ENCODE assay signal across 1 cellular context in the genomic region with DNA sequence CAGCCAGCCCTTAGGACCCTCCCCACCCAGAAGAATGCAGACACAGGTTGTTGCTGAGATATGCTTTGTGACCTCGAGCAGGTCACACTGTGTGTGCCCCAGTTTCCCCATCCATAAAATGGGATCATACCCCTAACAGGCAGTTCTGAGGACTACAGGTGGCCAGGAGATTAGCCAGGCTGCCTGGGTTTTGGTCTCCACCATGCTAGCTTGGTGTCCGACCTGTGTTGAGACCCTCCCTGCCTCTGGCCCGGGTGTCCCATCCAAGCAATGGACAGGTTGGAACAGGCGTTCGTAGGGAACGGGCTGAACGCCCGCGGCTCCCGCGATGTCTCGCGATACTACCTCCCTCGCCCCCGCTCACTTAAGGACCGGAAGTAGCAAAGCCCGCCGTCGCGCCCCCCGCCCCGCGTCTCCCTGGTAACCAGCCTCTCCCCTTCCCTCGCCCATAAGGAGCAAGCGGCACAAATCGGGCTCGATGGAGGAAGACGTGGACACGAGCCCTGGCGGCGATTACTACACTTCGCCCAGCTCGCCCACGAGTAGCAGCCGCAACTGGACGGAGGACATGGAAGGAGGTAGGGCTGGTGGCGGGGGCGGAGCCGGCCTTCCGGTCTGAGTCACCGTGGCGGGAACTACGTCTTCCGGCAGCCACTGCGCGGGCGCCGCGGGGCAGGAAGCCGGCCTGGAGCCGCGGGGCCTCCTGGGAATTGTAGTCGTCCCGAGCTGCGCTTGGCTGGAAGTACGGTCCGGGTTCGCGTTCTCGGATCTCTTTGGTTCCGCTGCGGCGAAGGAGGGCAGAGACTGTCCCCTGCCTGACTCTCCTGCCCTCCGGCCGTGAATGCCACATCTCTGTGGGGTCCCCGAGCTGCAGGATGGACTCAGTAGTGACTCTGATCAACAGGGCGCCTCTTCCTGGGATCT.
A peak's percentile ranks its signal among the peaks of the same experiment; 100 is the strongest.
TF ChIP-seq lines count a peak whose summit lies in the region.

No MANE protein-coding gene starts in this region.

TF ChIP-seq in K562, 482 proteins besides CTCF, POLR2A, EP300 and RAD21 (continued from another document and continues in another):
- TF ChIP-seq, protein P1, sequence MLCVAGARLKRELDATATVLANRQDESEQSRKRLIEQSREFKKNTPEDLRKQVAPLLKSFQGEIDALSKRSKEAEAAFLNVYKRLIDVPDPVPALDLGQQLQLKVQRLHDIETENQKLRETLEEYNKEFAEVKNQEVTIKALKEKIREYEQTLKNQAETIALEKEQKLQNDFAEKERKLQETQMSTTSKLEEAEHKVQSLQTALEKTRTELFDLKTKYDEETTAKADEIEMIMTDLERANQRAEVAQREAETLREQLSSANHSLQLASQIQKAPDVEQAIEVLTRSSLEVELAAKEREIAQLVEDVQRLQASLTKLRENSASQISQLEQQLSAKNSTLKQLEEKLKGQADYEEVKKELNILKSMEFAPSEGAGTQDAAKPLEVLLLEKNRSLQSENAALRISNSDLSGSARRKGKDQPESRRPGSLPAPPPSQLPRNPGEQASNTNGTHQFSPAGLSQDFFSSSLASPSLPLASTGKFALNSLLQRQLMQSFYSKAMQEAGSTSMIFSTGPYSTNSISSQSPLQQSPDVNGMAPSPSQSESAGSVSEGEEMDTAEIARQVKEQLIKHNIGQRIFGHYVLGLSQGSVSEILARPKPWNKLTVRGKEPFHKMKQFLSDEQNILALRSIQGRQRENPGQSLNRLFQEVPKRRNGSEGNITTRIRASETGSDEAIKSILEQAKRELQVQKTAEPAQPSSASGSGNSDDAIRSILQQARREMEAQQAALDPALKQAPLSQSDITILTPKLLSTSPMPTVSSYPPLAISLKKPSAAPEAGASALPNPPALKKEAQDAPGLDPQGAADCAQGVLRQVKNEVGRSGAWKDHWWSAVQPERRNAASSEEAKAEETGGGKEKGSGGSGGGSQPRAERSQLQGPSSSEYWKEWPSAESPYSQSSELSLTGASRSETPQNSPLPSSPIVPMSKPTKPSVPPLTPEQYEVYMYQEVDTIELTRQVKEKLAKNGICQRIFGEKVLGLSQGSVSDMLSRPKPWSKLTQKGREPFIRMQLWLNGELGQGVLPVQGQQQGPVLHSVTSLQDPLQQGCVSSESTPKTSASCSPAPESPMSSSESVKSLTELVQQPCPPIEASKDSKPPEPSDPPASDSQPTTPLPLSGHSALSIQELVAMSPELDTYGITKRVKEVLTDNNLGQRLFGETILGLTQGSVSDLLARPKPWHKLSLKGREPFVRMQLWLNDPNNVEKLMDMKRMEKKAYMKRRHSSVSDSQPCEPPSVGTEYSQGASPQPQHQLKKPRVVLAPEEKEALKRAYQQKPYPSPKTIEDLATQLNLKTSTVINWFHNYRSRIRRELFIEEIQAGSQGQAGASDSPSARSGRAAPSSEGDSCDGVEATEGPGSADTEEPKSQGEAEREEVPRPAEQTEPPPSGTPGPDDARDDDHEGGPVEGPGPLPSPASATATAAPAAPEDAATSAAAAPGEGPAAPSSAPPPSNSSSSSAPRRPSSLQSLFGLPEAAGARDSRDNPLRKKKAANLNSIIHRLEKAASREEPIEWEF (CRISPR knock-in tag; IDR thresholded peaks at IDR 0.05), result no peak
- TF ChIP-seq RFX5 (IDR thresholded peaks at IDR 0.05; ENCODE audit: low read depth, low read length) (no peak), POLR2B (IDR thresholded peaks at IDR 0.05; ENCODE audit: low read depth, partially characterized antibody) (peak; percentile 68), PTTG1 (tag; IDR thresholded peaks at IDR 0.05; ENCODE audit: low read depth) (no peak), THRAP3 (IDR thresholded peaks at IDR 0.05; ENCODE audit: borderline replicate concordance) (no peak), CHCHD3 (CRISPR knock-in tag; IDR thresholded peaks at IDR 0.05) (no peak), SRSF1 (IDR thresholded peaks at IDR 0.05; ENCODE audit: low read depth, low read length) (no peak), FIP1L1 (IDR thresholded peaks at IDR 0.05; ENCODE audit: low read depth, low read length, poor library complexity, severe bottlenecking) (peak; percentile 31), STAT5B (CRISPR knock-in tag; IDR thresholded peaks at IDR 0.05) (no peak), HNRNPK (IDR thresholded peaks at IDR 0.05; ENCODE audit: low read depth, low read length, poor library complexity, severe bottlenecking) (no peak), ZNF311 (CRISPR knock-in tag; IDR thresholded peaks at IDR 0.05) (0 out of 2 replicates have a peak, but pooled peaks have one; percentile 65), ZNF232 (CRISPR knock-in tag; IDR thresholded peaks at IDR 0.05) (no peak), ZNF668 (CRISPR knock-in tag; IDR thresholded peaks at IDR 0.05) (no peak), ZNF707 (CRISPR knock-in tag; conservative IDR thresholded peaks at IDR 0.05) (no peak), ZBED1 (IDR thresholded peaks at IDR 0.05) (no peak), ZNF121 (CRISPR knock-in tag; conservative IDR thresholded peaks at IDR 0.05) (0 out of 2 replicates have a peak, but pooled peaks have one; percentile 32), KDM2B (CRISPR knock-in tag; IDR thresholded peaks at IDR 0.05) (no peak), NUFIP1 (IDR thresholded peaks at IDR 0.05; ENCODE audit: partially characterized antibody) (no peak), ZNF583 (CRISPR knock-in tag; IDR thresholded peaks at IDR 0.05) (peak; percentile 65; the same call in 1 of the 2 replicates), ZNF408 (CRISPR knock-in tag; IDR thresholded peaks at IDR 0.05; ENCODE audit: low read depth) (no peak), HNRNPUL1 (IDR thresholded peaks at IDR 0.05; ENCODE audit: low read length) (no peak), RBM15 (IDR thresholded peaks at IDR 0.05; ENCODE audit: insufficient read depth, low read length) (no peak), ZNF263 (CRISPR knock-in tag; IDR thresholded peaks at IDR 0.05; ENCODE audit: borderline replicate concordance) (no peak; the same call in 1 of the 2 replicates), PRPF4 (IDR thresholded peaks at IDR 0.05; ENCODE audit: insufficient read depth, low read depth, low read length, poor library complexity, severe bottlenecking) (no peak), TCF7 (IDR thresholded peaks at IDR 0.05; ENCODE audit: borderline replicate concordance) (no peak), SLC30A9 (CRISPR knock-in tag; IDR thresholded peaks at IDR 0.05) (no peak), TBP (optimal IDR thresholded peaks at IDR 0.05; ENCODE audit: low read depth, low read length) (peak; percentile 59), PHF20 (IDR thresholded peaks at IDR 0.05; ENCODE audit: partially characterized antibody) (peak; percentile 97), EHMT2 (IDR thresholded peaks at IDR 0.05) (no peak), ZNF140 (CRISPR knock-in tag; IDR thresholded peaks at IDR 0.05) (no peak), KLF6 (CRISPR knock-in tag; IDR thresholded peaks at IDR 0.05; ENCODE audit: borderline replicate concordance) (peak; percentile 57; the same call in 1 of the 2 replicates), MYNN (IDR thresholded peaks at IDR 0.05) (no peak), MYNN (CRISPR knock-in tag; IDR thresholded peaks at IDR 0.05) (no peak), EZH2 (IDR thresholded peaks at IDR 0.05; ENCODE audit: borderline replicate concordance, low read depth, low read length) (no peak), EWSR1 (IDR thresholded peaks at IDR 0.05; ENCODE audit: borderline replicate concordance, low read depth, partially characterized antibody) (no peak), RBM17 (IDR thresholded peaks at IDR 0.05; ENCODE audit: borderline replicate concordance, low read depth, low read length) (no peak)
- TF ChIP-seq, protein P2, sequence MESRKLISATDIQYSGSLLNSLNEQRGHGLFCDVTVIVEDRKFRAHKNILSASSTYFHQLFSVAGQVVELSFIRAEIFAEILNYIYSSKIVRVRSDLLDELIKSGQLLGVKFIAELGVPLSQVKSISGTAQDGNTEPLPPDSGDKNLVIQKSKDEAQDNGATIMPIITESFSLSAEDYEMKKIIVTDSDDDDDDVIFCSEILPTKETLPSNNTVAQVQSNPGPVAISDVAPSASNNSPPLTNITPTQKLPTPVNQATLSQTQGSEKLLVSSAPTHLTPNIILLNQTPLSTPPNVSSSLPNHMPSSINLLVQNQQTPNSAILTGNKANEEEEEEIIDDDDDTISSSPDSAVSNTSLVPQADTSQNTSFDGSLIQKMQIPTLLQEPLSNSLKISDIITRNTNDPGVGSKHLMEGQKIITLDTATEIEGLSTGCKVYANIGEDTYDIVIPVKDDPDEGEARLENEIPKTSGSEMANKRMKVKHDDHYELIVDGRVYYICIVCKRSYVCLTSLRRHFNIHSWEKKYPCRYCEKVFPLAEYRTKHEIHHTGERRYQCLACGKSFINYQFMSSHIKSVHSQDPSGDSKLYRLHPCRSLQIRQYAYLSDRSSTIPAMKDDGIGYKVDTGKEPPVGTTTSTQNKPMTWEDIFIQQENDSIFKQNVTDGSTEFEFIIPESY (CRISPR knock-in tag; IDR thresholded peaks at IDR 0.05), result peak; percentile 71
- TF ChIP-seq, protein P3, sequence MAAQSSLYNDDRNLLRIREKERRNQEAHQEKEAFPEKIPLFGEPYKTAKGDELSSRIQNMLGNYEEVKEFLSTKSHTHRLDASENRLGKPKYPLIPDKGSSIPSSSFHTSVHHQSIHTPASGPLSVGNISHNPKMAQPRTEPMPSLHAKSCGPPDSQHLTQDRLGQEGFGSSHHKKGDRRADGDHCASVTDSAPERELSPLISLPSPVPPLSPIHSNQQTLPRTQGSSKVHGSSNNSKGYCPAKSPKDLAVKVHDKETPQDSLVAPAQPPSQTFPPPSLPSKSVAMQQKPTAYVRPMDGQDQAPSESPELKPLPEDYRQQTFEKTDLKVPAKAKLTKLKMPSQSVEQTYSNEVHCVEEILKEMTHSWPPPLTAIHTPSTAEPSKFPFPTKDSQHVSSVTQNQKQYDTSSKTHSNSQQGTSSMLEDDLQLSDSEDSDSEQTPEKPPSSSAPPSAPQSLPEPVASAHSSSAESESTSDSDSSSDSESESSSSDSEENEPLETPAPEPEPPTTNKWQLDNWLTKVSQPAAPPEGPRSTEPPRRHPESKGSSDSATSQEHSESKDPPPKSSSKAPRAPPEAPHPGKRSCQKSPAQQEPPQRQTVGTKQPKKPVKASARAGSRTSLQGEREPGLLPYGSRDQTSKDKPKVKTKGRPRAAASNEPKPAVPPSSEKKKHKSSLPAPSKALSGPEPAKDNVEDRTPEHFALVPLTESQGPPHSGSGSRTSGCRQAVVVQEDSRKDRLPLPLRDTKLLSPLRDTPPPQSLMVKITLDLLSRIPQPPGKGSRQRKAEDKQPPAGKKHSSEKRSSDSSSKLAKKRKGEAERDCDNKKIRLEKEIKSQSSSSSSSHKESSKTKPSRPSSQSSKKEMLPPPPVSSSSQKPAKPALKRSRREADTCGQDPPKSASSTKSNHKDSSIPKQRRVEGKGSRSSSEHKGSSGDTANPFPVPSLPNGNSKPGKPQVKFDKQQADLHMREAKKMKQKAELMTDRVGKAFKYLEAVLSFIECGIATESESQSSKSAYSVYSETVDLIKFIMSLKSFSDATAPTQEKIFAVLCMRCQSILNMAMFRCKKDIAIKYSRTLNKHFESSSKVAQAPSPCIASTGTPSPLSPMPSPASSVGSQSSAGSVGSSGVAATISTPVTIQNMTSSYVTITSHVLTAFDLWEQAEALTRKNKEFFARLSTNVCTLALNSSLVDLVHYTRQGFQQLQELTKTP (IDR thresholded peaks at IDR 0.05; ENCODE audit: low read depth in 1 of 2, partially characterized antibody in 2 of 2), result peak; percentile 51 to 99
- TF ChIP-seq, protein P4, sequence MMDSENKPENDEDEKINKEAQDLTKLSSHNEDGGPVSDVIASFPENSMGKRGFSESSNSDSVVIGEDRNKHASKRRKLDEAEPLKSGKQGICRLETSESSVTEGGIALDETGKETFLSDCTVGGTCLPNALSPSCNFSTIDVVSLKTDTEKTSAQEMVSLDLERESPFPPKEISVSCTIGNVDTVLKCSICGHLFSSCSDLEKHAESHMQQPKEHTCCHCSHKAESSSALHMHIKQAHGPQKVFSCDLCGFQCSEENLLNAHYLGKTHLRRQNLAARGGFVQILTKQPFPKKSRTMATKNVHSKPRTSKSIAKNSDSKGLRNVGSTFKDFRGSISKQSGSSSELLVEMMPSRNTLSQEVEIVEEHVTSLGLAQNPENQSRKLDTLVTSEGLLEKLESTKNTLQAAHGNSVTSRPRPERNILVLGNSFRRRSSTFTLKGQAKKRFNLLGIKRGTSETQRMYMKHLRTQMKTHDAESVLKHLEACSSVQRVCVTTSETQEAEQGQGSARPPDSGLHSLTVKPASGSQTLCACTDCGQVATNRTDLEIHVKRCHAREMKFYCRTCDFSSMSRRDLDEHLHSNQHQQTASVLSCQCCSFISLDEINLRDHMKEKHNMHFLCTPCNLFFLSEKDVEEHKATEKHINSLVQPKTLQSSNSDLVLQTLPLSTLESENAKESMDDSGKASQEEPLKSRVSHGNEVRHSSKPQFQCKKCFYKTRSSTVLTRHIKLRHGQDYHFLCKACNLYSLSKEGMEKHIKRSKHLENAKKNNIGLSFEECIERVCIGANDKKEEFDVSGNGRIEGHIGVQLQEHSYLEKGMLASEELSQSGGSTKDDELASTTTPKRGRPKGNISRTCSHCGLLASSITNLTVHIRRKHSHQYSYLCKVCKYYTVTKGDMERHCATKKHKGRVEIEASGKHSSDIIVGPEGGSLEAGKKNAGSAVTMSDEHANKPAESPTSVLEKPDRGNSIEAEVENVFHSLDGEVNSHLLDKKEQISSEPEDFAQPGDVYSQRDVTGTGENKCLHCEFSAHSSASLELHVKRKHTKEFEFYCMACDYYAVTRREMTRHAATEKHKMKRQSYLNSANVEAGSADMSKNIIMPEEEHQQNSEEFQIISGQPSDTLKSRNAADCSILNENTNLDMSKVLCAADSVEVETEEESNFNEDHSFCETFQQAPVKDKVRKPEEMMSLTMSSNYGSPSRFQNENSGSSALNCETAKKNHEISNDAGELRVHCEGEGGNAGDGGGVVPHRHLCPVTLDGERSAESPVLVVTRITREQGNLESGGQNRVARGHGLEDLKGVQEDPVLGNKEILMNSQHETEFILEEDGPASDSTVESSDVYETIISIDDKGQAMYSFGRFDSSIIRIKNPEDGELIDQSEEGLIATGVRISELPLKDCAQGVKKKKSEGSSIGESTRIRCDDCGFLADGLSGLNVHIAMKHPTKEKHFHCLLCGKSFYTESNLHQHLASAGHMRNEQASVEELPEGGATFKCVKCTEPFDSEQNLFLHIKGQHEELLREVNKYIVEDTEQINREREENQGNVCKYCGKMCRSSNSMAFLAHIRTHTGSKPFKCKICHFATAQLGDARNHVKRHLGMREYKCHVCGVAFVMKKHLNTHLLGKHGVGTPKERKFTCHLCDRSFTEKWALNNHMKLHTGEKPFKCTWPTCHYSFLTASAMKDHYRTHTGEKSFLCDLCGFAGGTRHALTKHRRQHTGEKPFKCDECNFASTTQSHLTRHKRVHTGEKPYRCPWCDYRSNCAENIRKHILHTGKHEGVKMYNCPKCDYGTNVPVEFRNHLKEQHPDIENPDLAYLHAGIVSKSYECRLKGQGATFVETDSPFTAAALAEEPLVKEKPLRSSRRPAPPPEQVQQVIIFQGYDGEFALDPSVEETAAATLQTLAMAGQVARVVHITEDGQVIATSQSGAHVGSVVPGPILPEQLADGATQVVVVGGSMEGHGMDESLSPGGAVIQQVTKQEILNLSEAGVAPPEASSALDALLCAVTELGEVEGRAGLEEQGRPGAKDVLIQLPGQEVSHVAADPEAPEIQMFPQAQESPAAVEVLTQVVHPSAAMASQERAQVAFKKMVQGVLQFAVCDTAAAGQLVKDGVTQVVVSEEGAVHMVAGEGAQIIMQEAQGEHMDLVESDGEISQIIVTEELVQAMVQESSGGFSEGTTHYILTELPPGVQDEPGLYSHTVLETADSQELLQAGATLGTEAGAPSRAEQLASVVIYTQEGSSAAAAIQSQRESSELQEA (IDR thresholded peaks at IDR 0.05; ENCODE audit: low read depth), result no peak
- TF ChIP-seq, protein P5, sequence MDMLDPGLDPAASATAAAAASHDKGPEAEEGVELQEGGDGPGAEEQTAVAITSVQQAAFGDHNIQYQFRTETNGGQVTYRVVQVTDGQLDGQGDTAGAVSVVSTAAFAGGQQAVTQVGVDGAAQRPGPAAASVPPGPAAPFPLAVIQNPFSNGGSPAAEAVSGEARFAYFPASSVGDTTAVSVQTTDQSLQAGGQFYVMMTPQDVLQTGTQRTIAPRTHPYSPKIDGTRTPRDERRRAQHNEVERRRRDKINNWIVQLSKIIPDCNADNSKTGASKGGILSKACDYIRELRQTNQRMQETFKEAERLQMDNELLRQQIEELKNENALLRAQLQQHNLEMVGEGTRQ (CRISPR knock-in tag; IDR thresholded peaks at IDR 0.05), result no peak
